Comparison of ENCODE assay signal across 8 cellular contexts in genomic region chr1:41573803-41574713, GRCh38.
DNase-seq lines count a peak whose midpoint lies in the region; ATAC-seq, FAIRE-seq and TF ChIP-seq lines count a peak whose summit lies in the region.

No MANE protein-coding gene starts in this region.

- H3K9ac ChIP-seq in K562 (ENCODE audit: insufficient read depth in 1 of 2, low read depth in 2 of 2, low read length in 2 of 2) = no peak overlapping the region

- peak; percentile 90 to 94 for TF ChIP-seq RAD21 in K562 (CRISPR knock-in tag; conservative IDR thresholded peaks at IDR 0.05 in 1 of 2, IDR thresholded peaks at IDR 0.05 in 1 of 2)

- intact Hi-C loops in K562 (cut with micrococcal nuclease) = loop anchor here (10.0 kb wide), 2 partner anchors 211 to 601 kb away; no protein-coding TSS in a partner anchor
- intact Hi-C loops in spleen (cut with DNase I; ENCODE audit: low total_unique reads) = loop anchor here (10.0 kb wide), 4 partner anchors 241 to 601 kb away; no protein-coding TSS in a partner anchor

- H3K9me1 ChIP-seq in K562 (ENCODE audit: control insufficient read depth, insufficient read depth, low read length) = no peaks in the 10 kb centered on the region

- TF ChIP-seq CTCF in K562 (IDR thresholded peaks at IDR 0.05 in 2 of 3, conservative IDR thresholded peaks at IDR 0.05 in 1 of 3; ENCODE audit: insufficient read depth in 2 of 3, low read depth in 1 of 3, low read length in 3 of 3) (peak; percentile 93 to 94 (median 93)), spleen (IDR thresholded peaks at IDR 0.05 in 8 of 11, conservative IDR thresholded peaks at IDR 0.05 in 3 of 11) (peak; percentile 82 to 96 (median 91))

- H3K27ac ChIP-seq in K562 (ENCODE audit: extremely low read depth, low read depth, low read length) (no peak overlapping the region), spleen (no peak overlapping the region)

- no peak overlapping the region for H2AFZ ChIP-seq in K562 (ENCODE audit: low read depth, low read length)

- no TSS peak for BruUV-seq in K562 (replicated peaks; lab: Mats Ljungman, UMichigan)

- no peaks in the 10 kb centered on the region for H3K79me2 ChIP-seq in K562 (ENCODE audit: control insufficient read depth, insufficient read depth, low read length)

- H3K27me3 ChIP-seq in K562 (ENCODE audit: control insufficient read depth in 2 of 2, insufficient read depth in 2 of 2, low read length in 2 of 2) (peaks cover 0 to 14% of the 10 kb centered on the region in 2 experiments; a peak in 2 of 5 replicates), spleen (replicated peaks in 1 of 7) (no peaks in the 10 kb centered on the region)

- H3K4me3 ChIP-seq in K562 = no peak overlapping the region
- H3K4me3 ChIP-seq in spleen = peak overlapping the region in 1 of 8 donors; percentile 15

- H3K4me1 ChIP-seq in K562 (replicated peaks in 1 of 2; ENCODE audit: control insufficient read depth in 2 of 2, insufficient read depth in 2 of 2, low read length in 2 of 2) (no peaks in the 10 kb centered on the region), spleen (peaks cover 0 to 17% (median 13%) of the 10 kb centered on the region in 6 donors)

- in situ Hi-C loops in K562 (cut with MboI) = loop anchor here (10.0 kb wide), 1 partner anchor 571 kb away; no protein-coding TSS in a partner anchor

- no peaks in the 10 kb centered on the region for H3K36me3 ChIP-seq in K562 (ENCODE audit: control insufficient read depth, insufficient read depth, low read length)
- H3K36me3 ChIP-seq in spleen = peaks cover 0 to 8% (median 0%) of the 10 kb centered on the region in 6 donors

- TF ChIP-seq EP300 in K562 (IDR thresholded peaks at IDR 0.05; ENCODE audit: low read length) = no peak

- CTCF ChIA-PET in HEK293T (lab: Yijun Ruan, JAX) (interaction anchor here (0.6 to 1.5 kb wide), 10 partner anchors 9 to 605 kb away, joined by 3 to 8 read pairs (median 3); no protein-coding TSS in a partner anchor), K562 (lab: Yijun Ruan, JAX; ENCODE audit: low intra/inter-chr PET ratio) (interaction anchor here (1.1 kb wide), 1 partner anchor 222 kb away, joined by 3 read pairs; no protein-coding TSS in a partner anchor)

- DNase-seq in DMS 273 treated with DMSO at 0.1 percent for 48 hours (lab: John Stamatoyannopoulos, UW) (peak; percentile 30), HEK293T (ENCODE audit: extremely low spot score) (peak; percentile 84), NCI-H2081 (lab: John Stamatoyannopoulos, UW) (peak; percentile 84 to 87), K562 (ENCODE audit: extremely low read depth in 1 of 4, low spot score in 3 of 4) (peak; percentile 73 to 81 (median 80)), iPS DF 4.7 (ENCODE audit: extremely low read depth, low spot score) (peak; percentile 53), spleen (peak; percentile 91)

- 4% methylated on average over 18 of the region's 18 CpGs for WGBS in K562 (ENCODE audit: insufficient coverage, low coverage, missing lambda C conversion rate)
- 26 to 33% (median 27%) methylated on average over 17 to 18 of the region's 18 CpGs for WGBS in spleen, 5 donors

- H4K20me1 ChIP-seq in K562 (replicated peaks; ENCODE audit: control insufficient read depth, insufficient read depth, low read length) = 0 out of 2 replicates have a peak, but pooled peaks cover 9% of the 10 kb centered on the region

- peak; percentile 97 for ATAC-seq in K562
- no peak for ATAC-seq in HG02884 (IDR thresholded peaks at IDR 0.05; ENCODE audit: unreplicated experiment)

- H3K9me3 ChIP-seq in K562 (replicated peaks; ENCODE audit: control insufficient read depth, insufficient read depth, low read depth, low read length) = no peaks in the 10 kb centered on the region
- H3K9me3 ChIP-seq in spleen = no peaks in the 10 kb centered on the region

- no peak overlapping the region for H3K4me2 ChIP-seq in K562 (ENCODE audit: insufficient read depth, low read length)

- TF ChIP-seq POLR2A in K562 (conservative IDR thresholded peaks at IDR 0.05) (no peak), spleen (IDR thresholded peaks at IDR 0.05) (no peak)

- FAIRE-seq in TTC549 (lab: Jason Lieb, UNC) (peak; percentile 38), K562 (lab: Jason Lieb, UNC) (peak; percentile 95)

- POLR2A ChIA-PET in HEK293T (lab: Yijun Ruan, JAX) = no interaction called here
- POLR2A ChIA-PET in K562 (lab: Yijun Ruan, JAX) = no interaction called here

TF ChIP-seq in HEK293T, 16 proteins besides CTCF, POLR2A, EP300 and RAD21:
- TF ChIP-seq CTBP1 (IDR thresholded peaks at IDR 0.05; ENCODE audit: borderline replicate concordance) (no peak), HDGF (IDR thresholded peaks at IDR 0.05; ENCODE audit: borderline replicate concordance) (no peak), BHLHE40 (IDR thresholded peaks at IDR 0.05; ENCODE audit: borderline replicate concordance) (no peak), NFRKB (IDR thresholded peaks at IDR 0.05) (no peak), L3MBTL2 (conservative IDR thresholded peaks at IDR 0.05) (no peak), SP1 (IDR thresholded peaks at IDR 0.05) (no peak), ARNT (IDR thresholded peaks at IDR 0.05) (no peak), TARDBP (IDR thresholded peaks at IDR 0.05) (no peak), FOXK2 (IDR thresholded peaks at IDR 0.05) (no peak), ELF4 (IDR thresholded peaks at IDR 0.05) (no peak), FOXA1 (IDR thresholded peaks at IDR 0.05) (no peak), SUZ12 (IDR thresholded peaks at IDR 0.05) (no peak), ZNF384 (IDR thresholded peaks at IDR 0.05) (no peak), FOXM1 (IDR thresholded peaks at IDR 0.05; ENCODE audit: borderline replicate concordance) (no peak)
- TF ChIP-seq, protein P1, sequence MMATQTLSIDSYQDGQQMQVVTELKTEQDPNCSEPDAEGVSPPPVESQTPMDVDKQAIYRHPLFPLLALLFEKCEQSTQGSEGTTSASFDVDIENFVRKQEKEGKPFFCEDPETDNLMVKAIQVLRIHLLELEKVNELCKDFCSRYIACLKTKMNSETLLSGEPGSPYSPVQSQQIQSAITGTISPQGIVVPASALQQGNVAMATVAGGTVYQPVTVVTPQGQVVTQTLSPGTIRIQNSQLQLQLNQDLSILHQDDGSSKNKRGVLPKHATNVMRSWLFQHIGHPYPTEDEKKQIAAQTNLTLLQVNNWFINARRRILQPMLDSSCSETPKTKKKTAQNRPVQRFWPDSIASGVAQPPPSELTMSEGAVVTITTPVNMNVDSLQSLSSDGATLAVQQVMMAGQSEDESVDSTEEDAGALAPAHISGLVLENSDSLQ (IDR thresholded peaks at IDR 0.05) = no peak

TF ChIP-seq in K562, 482 proteins besides CTCF, POLR2A, EP300 and RAD21 (continues in another document):
- TF ChIP-seq XRCC4 (IDR thresholded peaks at IDR 0.05; ENCODE audit: extremely low read depth, insufficient read depth, insufficient read length) (no peak), RCOR1 (IDR thresholded peaks at IDR 0.05; ENCODE audit: borderline replicate concordance in 1 of 2, low read depth in 2 of 2, low read length in 2 of 2) (0 out of 4 replicates have a peak, but pooled peaks of 1 of the 2 experiments have one; percentile 52), SP1 (CRISPR knock-in tag; IDR thresholded peaks at IDR 0.05) (no peak), DEAF1 (CRISPR knock-in tag; IDR thresholded peaks at IDR 0.05) (peak; percentile 83), TBL1XR1 (IDR thresholded peaks at IDR 0.05; ENCODE audit: low read length in 2 of 2) (0 out of 4 replicates have a peak, but pooled peaks of 1 of the 2 experiments have one; percentile 23), KAT2B (IDR thresholded peaks at IDR 0.05; ENCODE audit: low read depth, low read length) (no peak), MEF2D (tag; conservative IDR thresholded peaks at IDR 0.05; ENCODE audit: low read depth) (no peak), LARP7 (IDR thresholded peaks at IDR 0.05) (no peak), SMAD2 (IDR thresholded peaks at IDR 0.05; ENCODE audit: low read depth, low read length) (no peak), STAT6 (CRISPR knock-in tag; IDR thresholded peaks at IDR 0.05) (no peak), HNRNPLL (IDR thresholded peaks at IDR 0.05; ENCODE audit: low read depth, low read length, poor library complexity, severe bottlenecking) (no peak)

Comparison
In these comparisons a context has a peak if more than half of its experiments do, and no peak if none do; other contexts are left out.
1. DNase-seq: peak in every context shown above with its lines; median percentile 91 in spleen; 86 in NCI-H2081; 84 in HEK293T; 80 in K562; 53 in iPS DF 4.7; 30 in DMS 273 treated with DMSO at 0.1 percent for 48 hours.